ENCODE assay signal across 9 cellular contexts in the genomic region with DNA sequence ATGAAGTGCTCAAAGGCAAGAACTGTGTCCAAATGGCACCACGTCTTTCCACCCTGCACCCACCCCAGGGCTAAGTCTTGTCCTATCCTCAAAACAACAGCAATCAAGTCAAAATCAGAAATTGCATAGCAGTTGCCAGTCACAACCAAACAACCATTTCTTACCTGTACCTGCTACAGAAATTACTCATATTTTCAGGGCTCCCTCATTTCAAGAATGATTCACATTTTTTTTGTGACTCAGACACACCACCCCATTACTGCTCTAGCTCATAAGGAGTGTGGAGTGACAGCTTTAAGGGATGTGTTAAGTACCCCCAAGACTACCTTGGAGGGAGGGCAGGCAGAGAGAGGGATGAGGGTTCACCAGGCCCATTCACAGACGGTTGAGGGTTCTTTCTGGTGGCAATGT.
A peak's percentile ranks its signal among the peaks of the same experiment; 100 is the strongest.
DNase-seq lines count a peak whose midpoint lies in the region; ATAC-seq and TF ChIP-seq lines count a peak whose summit lies in the region.
"Had no signal": no experiment of that assay in that cellular context is flagged by ENCODE, and none has a peak within 500 bp of the region (broad histone marks: within the 10 kb centered on the region; RNA-seq: fewer than 3 reads in every experiment).

No MANE protein-coding gene starts in this region.

- peaks cover 0 to 8% (median 0%) of the 10 kb centered on the region in 3 donors for H3K36me3 ChIP-seq in esophagus squamous epithelium

- H3K9me3 ChIP-seq in esophagus squamous epithelium = no peaks in the 10 kb centered on the region

- WGBS in esophagus squamous epithelium, 2 donors = 36 to 55% methylated on average over 2 of the region's 2 CpGs

- DNase-seq in ELR (ENCODE audit: low read depth) (peak; percentile 75), NB4 (ENCODE audit: low read depth) (peak; percentile 42), esophagus squamous epithelium (lab: John Stamatoyannopoulos, UW) (no peak), NCI-H1694 (lab: John Stamatoyannopoulos, UW) (no peak), SKM-1 (lab: John Stamatoyannopoulos, UW; ENCODE audit: unreplicated experiment) (no peak), LoVo (ENCODE audit: low spot score) (no peak)
- DNase-seq: right cardiac atrium had no signal

- H3K27me3 ChIP-seq in esophagus squamous epithelium = no peaks in the 10 kb centered on the region

- TF ChIP-seq CTCF in NB4 (IDR thresholded peaks at IDR 0.05; ENCODE audit: low read depth, low read length) = no peak
- no peak for TF ChIP-seq CTCF in esophagus squamous epithelium (IDR thresholded peaks at IDR 0.05)

- TF ChIP-seq POLR2A in NB4 (IDR thresholded peaks at IDR 0.05; ENCODE audit: extremely low read depth, insufficient read length) (no peak), esophagus squamous epithelium (IDR thresholded peaks at IDR 0.05) (no peak)

- H3K4me1 ChIP-seq in esophagus squamous epithelium = peaks cover 6 to 38% (median 15%) of the 10 kb centered on the region in 3 donors

- intact Hi-C loops in esophagus squamous epithelium (cut with DNase I) = no loop called here

- ATAC-seq in GM21390 (IDR thresholded peaks at IDR 0.05; ENCODE audit: unreplicated experiment) (peak; percentile 89), HG02981 (IDR thresholded peaks at IDR 0.05; ENCODE audit: unreplicated experiment) (no peak)
- ATAC-seq: right cardiac atrium had no signal

- H3K27ac ChIP-seq in esophagus squamous epithelium = peak overlapping the region in 3 of 4 donors; percentile 11 to 63 (median 53)

- peak overlapping the region; percentile 71 for H3K4me3 ChIP-seq in NB4 (ENCODE audit: low read depth, low read length)
- no peak overlapping the region for H3K4me3 ChIP-seq in esophagus squamous epithelium

Comparison
In these comparisons a context has a peak if more than half of its experiments do, and no peak if none do; other contexts are left out.
1. DNase-seq: peak in ELR (single experiment) and NB4 (single experiment); none in esophagus squamous epithelium (single experiment), NCI-H1694 (single experiment), SKM-1 (single experiment) and LoVo (single experiment).